Comparison of ENCODE assay signal across 21 cellular contexts in genomic region chr1:10662090-10662688, GRCh38.
DNase-seq lines count a peak whose midpoint lies in the region; ATAC-seq and TF ChIP-seq lines count a peak whose summit lies in the region.
"Had no signal": no experiment of that assay in that cellular context is flagged by ENCODE, and none has a peak within 500 bp of the region (broad histone marks: within the 10 kb centered on the region; RNA-seq: fewer than 3 reads in every experiment).

No MANE protein-coding gene starts in this region.

- H3K23me2 ChIP-seq in H9 (ENCODE audit: insufficient read length, low read depth, low read length, poor library complexity, severe bottlenecking) = no peaks in the 10 kb centered on the region

- H4K20me1 ChIP-seq in H9 (ENCODE audit: control insufficient read depth, insufficient read depth, insufficient read length) = no peaks in the 10 kb centered on the region

- H4K8ac ChIP-seq in H9 (replicated peaks; ENCODE audit: insufficient read length, low read depth, low read length) = no peak overlapping the region
- H4K8ac ChIP-seq in mesenchymal stem cell (ENCODE audit: low read length) = peak overlapping the region; percentile 68

- CTCF ChIA-PET in GM10248 (lab: Yijun Ruan, JAX) = no interaction called here

- H2AFZ ChIP-seq in H9 (ENCODE audit: low read length) (no peak overlapping the region), mesenchymal stem cell (ENCODE audit: low read depth, low read length) (no peak overlapping the region)
- H2AFZ ChIP-seq: GM23248 had no signal

- no peak overlapping the region for H3T11ph ChIP-seq in H9 (ENCODE audit: low read length)

- no peaks in the 10 kb centered on the region for H3K36me3 Mint-ChIP-seq in H9 (ENCODE audit: insufficient read depth in 1 of 3, low read depth in 3 of 3)

- H3K36me3 ChIP-seq in mesenchymal stem cell (ENCODE audit: control insufficient read depth in 1 of 2, insufficient read depth in 2 of 2, low read depth in 1 of 2, low read length in 2 of 2) (peaks cover 0 to 6% of the 10 kb centered on the region in 2 experiments), gastrocnemius medialis (peaks cover 0 to 15% of the 10 kb centered on the region in 2 donors)

- no peak overlapping the region for H3K27ac Mint-ChIP-seq in H9
- H3K27ac Mint-ChIP-seq: CD8-positive, alpha-beta T cell had no signal

- H3K14ac ChIP-seq in H9 (ENCODE audit: insufficient read depth, low read length) = no peak overlapping the region
- H3K14ac ChIP-seq in mesenchymal stem cell (ENCODE audit: low read length in 2 of 2) = peak overlapping the region in 1 of 2 experiments; percentile 61

- no peaks in the 10 kb centered on the region for H3K4me1 ChIP-seq in H9 (ENCODE audit: insufficient read depth, low read length)
- peaks cover 19% of the 10 kb centered on the region for H3K4me1 ChIP-seq in mesenchymal stem cell (ENCODE audit: control insufficient read depth, insufficient read depth, low read depth, low read length)
- peaks cover 44% of the 10 kb centered on the region in 2 donors for H3K4me1 ChIP-seq in gastrocnemius medialis
- H3K4me1 ChIP-seq: Caco-2 had no signal

- H3K4ac ChIP-seq in H9 (ENCODE audit: low read depth, low read length) (no peak overlapping the region), mesenchymal stem cell (ENCODE audit: low read depth in 1 of 2, low read length in 2 of 2) (peak overlapping the region in 1 of 2 experiments; percentile 5)

- H3K4me2 ChIP-seq in H9 (ENCODE audit: insufficient read depth, insufficient read length, low read length) = no peak overlapping the region
- H3K4me2 ChIP-seq in mesenchymal stem cell (ENCODE audit: low read length, poor library complexity, severe bottlenecking) = no peak overlapping the region

- WGBS in H9 (ENCODE audit: extremely low coverage, insufficient read length, low lambda C conversion rate) = 100% methylated on average over 4 of the region's 8 CpGs
- 96% methylated on average over 8 of the region's 8 CpGs for WGBS in mesenchymal stem cell

- no peak overlapping the region for H2BK120ac ChIP-seq in H9 (ENCODE audit: low read depth, low read length, poor library complexity, severe bottlenecking)
- H2BK120ac ChIP-seq in mesenchymal stem cell (ENCODE audit: low read depth, low read length) = no peak overlapping the region

- no peak overlapping the region for H2BK5ac ChIP-seq in H9 (ENCODE audit: insufficient read length, low read length)
- no peak overlapping the region for H2BK5ac ChIP-seq in mesenchymal stem cell (ENCODE audit: low read depth, low read length, poor library complexity, severe bottlenecking)

- H2AK5ac ChIP-seq in H9 (ENCODE audit: insufficient read length, low read length) = no peak overlapping the region
- H2AK5ac ChIP-seq in mesenchymal stem cell (ENCODE audit: low read length, severe bottlenecking) = no peak overlapping the region

- no peak overlapping the region for H3K18ac ChIP-seq in H9 (ENCODE audit: insufficient read length, low read depth, low read length)
- peak overlapping the region in 1 of 2 experiments; percentile 18 for H3K18ac ChIP-seq in mesenchymal stem cell (ENCODE audit: low read depth in 1 of 2, low read length in 2 of 2)

- in situ Hi-C loops in gastrocnemius medialis (cut with MboI; ENCODE audit: low sequenced_read_pairs in 4 of 4) = no loop called here
- in situ Hi-C loops in KBM-7 (cut with MboI; ENCODE audit: low pct_unique_long_range_greater_than_20kb, low sequenced_read_pairs) = no loop called here

- H4K91ac ChIP-seq in H9 (ENCODE audit: insufficient read length, low read depth, low read length) = no peak overlapping the region
- H4K91ac ChIP-seq in mesenchymal stem cell (ENCODE audit: low read length) = peak overlapping the region; percentile 62

- no peak for TF ChIP-seq POLR2A in gastrocnemius medialis (IDR thresholded peaks at IDR 0.05)

- H3K9me3 ChIP-seq in H9 (ENCODE audit: control insufficient read depth, low read depth, low read length) = no peaks in the 10 kb centered on the region
- H3K9me3 ChIP-seq in mesenchymal stem cell (ENCODE audit: control insufficient read depth, low read length) = no peaks in the 10 kb centered on the region
- H3K9me3 ChIP-seq in gastrocnemius medialis = no peaks in the 10 kb centered on the region
- H3K9me3 ChIP-seq: Caco-2 had no signal

- H3K4me1 Mint-ChIP-seq in H9 = peaks cover 10 to 11% of the 10 kb centered on the region in 2 experiments

- H3K4me3 ChIP-seq in mesenchymal stem cell (ENCODE audit: insufficient read depth in 1 of 2, low read depth in 1 of 2, low read length in 2 of 2) (no peak overlapping the region), gastrocnemius medialis (no peak overlapping the region)
- H3K4me3 ChIP-seq: GM23248 had no signal

- POLR2A ChIA-PET in GM10248 (lab: Yijun Ruan, JAX) = no interaction called here

- peak overlapping the region; percentile 4 for H3K56ac ChIP-seq in H9 (ENCODE audit: insufficient read length, low read depth, low read length)

- H3K79me2 ChIP-seq in H9 (ENCODE audit: insufficient read depth, low read length) = no peaks in the 10 kb centered on the region

- no peaks in the 10 kb centered on the region for H3K27me3 ChIP-seq in H9 (ENCODE audit: insufficient read depth, low read length)
- H3K27me3 ChIP-seq in mesenchymal stem cell (ENCODE audit: control insufficient read depth in 1 of 2, insufficient read depth in 1 of 2, low read length in 2 of 2) = peaks cover 14 to 79% of the 10 kb centered on the region in 2 experiments
- H3K27me3 ChIP-seq in gastrocnemius medialis = no peaks in the 10 kb centered on the region

- H3K27ac ChIP-seq in H9 (ENCODE audit: insufficient read length, low read depth, low read length) (no peak overlapping the region), VCaP (peak overlapping the region; percentile 27; the same call in 1 of the 2 replicates), mesenchymal stem cell (ENCODE audit: low read length, poor library complexity, severe bottlenecking) (no peak overlapping the region), gastrocnemius medialis (peak overlapping the region; percentile 89 to 95 (median 92))
- H3K27ac ChIP-seq: GM23248 had no signal

- H3K79me1 ChIP-seq in H9 (ENCODE audit: insufficient read depth, low read depth, low read length, poor library complexity, severe bottlenecking) = no peaks in the 10 kb centered on the region
- no peaks in the 10 kb centered on the region for H3K79me1 ChIP-seq in mesenchymal stem cell (replicated peaks; ENCODE audit: low read length, poor library complexity, severe bottlenecking)

- no peak overlapping the region for H2BK12ac ChIP-seq in H9 (ENCODE audit: insufficient read length, low read depth, low read length)
- H2BK12ac ChIP-seq in mesenchymal stem cell (ENCODE audit: low read length in 2 of 2) = peak overlapping the region in 1 of 2 experiments; percentile 29

- no peak overlapping the region for H3K4me3 Mint-ChIP-seq in H9
- H3K4me3 Mint-ChIP-seq: CD8-positive, alpha-beta T cell had no signal

- H3K23ac ChIP-seq in H9 (ENCODE audit: insufficient read length, low read depth, low read length) (no peak overlapping the region), mesenchymal stem cell (ENCODE audit: low read length in 2 of 2) (no peak overlapping the region)

- no peak for ATAC-seq in gastrocnemius medialis
- ATAC-seq: CD8-positive, alpha-beta T cell; Panc1 had no signal

- intact Hi-C loops in gastrocnemius medialis (cut with DNase I; ENCODE audit: low total_unique reads) = loop anchor here (5.0 to 10.0 kb wide), 3 partner anchors 50 to 293 kb away; no protein-coding TSS in a partner anchor

- TF ChIP-seq CTCF in H9 (conservative IDR thresholded peaks at IDR 0.05) (no peak), VCaP (conservative IDR thresholded peaks at IDR 0.05) (no peak), gastrocnemius medialis (IDR thresholded peaks at IDR 0.05 in 4 of 5, conservative IDR thresholded peaks at IDR 0.05 in 1 of 5) (no peak), GM10248 (IDR thresholded peaks at IDR 0.05; ENCODE audit: control extremely low read depth, extremely low read depth, low read depth, missing control alignments) (no peak)

- no peak overlapping the region for H2BK15ac ChIP-seq in H9 (ENCODE audit: low read depth, low read length)
- H2BK15ac ChIP-seq in mesenchymal stem cell (ENCODE audit: low read depth, poor library complexity, severe bottlenecking) = no peak overlapping the region

- H3K9ac ChIP-seq in H9 (ENCODE audit: extremely low read depth, insufficient read length, low read length) (no peak overlapping the region), mesenchymal stem cell (ENCODE audit: low read length) (no peak overlapping the region)
- H3K9ac ChIP-seq: GM23248 had no signal

- no peaks in the 10 kb centered on the region for H3K9me3 Mint-ChIP-seq in H9
- H3K9me3 Mint-ChIP-seq: CD8-positive, alpha-beta T cell had no signal

- DNase-seq in H9 = no peak
- no peak for DNase-seq in mesenchymal stem cell
- no peak for DNase-seq in gastrocnemius medialis
- DNase-seq in KBM-7 = no peak
- DNase-seq in GM10248 (ENCODE audit: extremely low spot score) = no peak
- DNase-seq in NCI-H146 treated with DMSO at 0.1 percent for 48 hours (lab: John Stamatoyannopoulos, UW; ENCODE audit: unreplicated experiment) = no peak
- DNase-seq: Caco-2; CD8-positive, alpha-beta T cell; GM23248; HCEC 1CT; Kasumi-1; NCI-H1092 treated with DMSO at 0.1 percent for 48 hours; NCI-H1436 treated with DMSO at 0.1 percent for 48 hours; NCI-H2029; NCI-H446 treated with DMSO at 0.1 percent for 48 hours; NCI-H526; NCI-H82; SHP77; T-helper 1 cell had no signal

- H4K5ac ChIP-seq in H9 (ENCODE audit: insufficient read length, low read depth, low read length) = no peak overlapping the region

- no peak overlapping the region for H2BK20ac ChIP-seq in H9 (ENCODE audit: low read depth, low read length, poor library complexity, severe bottlenecking)

- H3K27me3 Mint-ChIP-seq in H9 (ENCODE audit: low read depth) = no peaks in the 10 kb centered on the region

Comparison
In these comparisons a context has a peak if more than half of its experiments do, and no peak if none do; other contexts are left out.
1. H3K27ac ChIP-seq: peak in VCaP (single experiment) and gastrocnemius medialis (4 of 4); none in H9 (single experiment) and mesenchymal stem cell (single experiment).